In genomic region chr22:20514658-20515406, GRCh38 we compare ENCODE assay signal across 8 cellular contexts. TPM values are rescaled to one million over a fixed set of nuclear protein-coding genes. Genes with fewer than 3 reads are reported as not detected.
DNase-seq lines count a peak whose midpoint lies in the region; ATAC-seq and TF ChIP-seq lines count a peak whose summit lies in the region.

No MANE protein-coding gene starts in this region.

- no peak overlapping the region for H3K4me2 ChIP-seq in HCT116 (ENCODE audit: low read length)

- no peak for TF ChIP-seq RAD21 in HCT116 (IDR thresholded peaks at IDR 0.05; ENCODE audit: low read depth)

- H3K27ac Mint-ChIP-seq in MCF 10A (ENCODE audit: low read depth, unreplicated experiment), result peak overlapping the region; percentile 80
- peak overlapping the region; percentile 6 for H3K27ac Mint-ChIP-seq in mesothelial cell of epicardium

- H3K27me3 ChIP-seq in HCT116 (ENCODE audit: insufficient read depth, low read length), result no peaks in the 10 kb centered on the region

- H3K9ac ChIP-seq in HCT116 (ENCODE audit: low read length), result no peak overlapping the region

- peaks cover 51% of the 10 kb centered on the region for H3K36me3 Mint-ChIP-seq in MCF 10A (ENCODE audit: insufficient read depth, unreplicated experiment)
- H3K36me3 Mint-ChIP-seq in mesothelial cell of epicardium, result peaks cover 7% of the 10 kb centered on the region

- H3K79me2 ChIP-seq in HCT116 (ENCODE audit: insufficient read depth, low read length), result peaks cover 98% of the 10 kb centered on the region

- H3K36me3 ChIP-seq in HCT116 (ENCODE audit: control insufficient read depth in 1 of 2, insufficient read depth in 2 of 2, low read length in 2 of 2), result peaks cover 6 to 11% of the 10 kb centered on the region in 2 experiments; a peak in 1 of 4 replicates

- RAD21 ChIA-PET in HCT116 (lab: Charles Lee; ENCODE audit: low non-redundant PET in 1 of 2, low total read pairs in 2 of 2, uncharacterized antibody in 2 of 2, unreplicated experiment in 2 of 2), result no interaction called here

- intact Hi-C loops in HCT116 (cut with micrococcal nuclease), result no loop called here
- intact Hi-C loops in MCF 10A (cut with micrococcal nuclease), result loop anchor here (2.0 kb wide), 1 partner anchor 16 kb away; no protein-coding TSS in a partner anchor

- H3K4me1 ChIP-seq in HCT116 (ENCODE audit: control insufficient read depth in 1 of 2, insufficient read depth in 2 of 2, low read length in 2 of 2), result peaks cover 13 to 37% of the 10 kb centered on the region in 2 experiments

- no peaks in the 10 kb centered on the region for H3K9me3 Mint-ChIP-seq in MCF 10A (ENCODE audit: unreplicated experiment)
- no peaks in the 10 kb centered on the region for H3K9me3 Mint-ChIP-seq in mesothelial cell of epicardium

- CTCF ChIA-PET in HCT116 (lab: Charles Lee), result interaction anchor here (0.7 kb wide), 1 partner anchor 54 kb away, joined by 3 read pairs; no protein-coding TSS in a partner anchor
- CTCF ChIA-PET in MCF 10A (lab: Yijun Ruan, JAX), result interaction anchor here (0.7 to 3.0 kb wide), 4 partner anchors 9 to 51 kb away, joined by 3 to 11 read pairs (median 6); no protein-coding TSS in a partner anchor

- H3K4me3 Mint-ChIP-seq in MCF 10A (ENCODE audit: unreplicated experiment) (peak overlapping the region; percentile 52), mesothelial cell of epicardium (no peak overlapping the region)

- H3K27ac ChIP-seq in HCT116 (ENCODE audit: low read depth, low read length), result no peak overlapping the region

- H3K9me2 ChIP-seq in HCT116 (ENCODE audit: insufficient read depth), result no peaks in the 10 kb centered on the region

- no peak for TF ChIP-seq POLR2A in HCT116 (IDR thresholded peaks at IDR 0.05; ENCODE audit: borderline replicate concordance, extremely low read depth, insufficient read depth, insufficient read length)

- no TSS peak for BruUV-seq in HCT116 (replicated peaks; lab: Mats Ljungman, UMichigan)
- no TSS peak for BruUV-seq in MCF 10A (replicated peaks; lab: Mats Ljungman, UMichigan)

- ATAC-seq in HCT116 (0 out of 2 replicates have a peak, but pooled peaks have one; percentile 6), HG02642 (IDR thresholded peaks at IDR 0.05; ENCODE audit: poor library complexity, unreplicated experiment) (no peak)

- POLR2A ChIA-PET in HCT116 (lab: Charles Lee), result interaction anchor here (1.6 kb wide), 1 partner anchor 16 kb away, joined by 3 read pairs; no protein-coding TSS in a partner anchor
- POLR2A ChIA-PET in MCF 10A (lab: Yijun Ruan, JAX), result interaction anchor here (1.1 to 16.3 kb wide), 5 partner anchors 9 to 1127 kb away, joined by 3 to 332 read pairs (median 4); partner anchors contain the start of gene SDF2L1

- DNase-seq in AG08396 (ENCODE audit: low spot score) (peak; percentile 82), HCT116 (ENCODE audit: low read depth, low spot score) (no peak), MCF 10A (ENCODE audit: unreplicated experiment) (peak; percentile 85), mesothelial cell of epicardium (ENCODE audit: low spot score in 2 of 2, unreplicated experiment in 2 of 2) (no peak), inferior parietal cortex (ENCODE audit: extremely low spot score) (no peak), ureter (ENCODE audit: low spot score) (no peak), NCI-H524 treated with DMSO at 0.1 percent for 48 hours (lab: John Stamatoyannopoulos, UW) (no peak)

- no peak overlapping the region for H3K4me3 ChIP-seq in HCT116 (replicated peaks in 1 of 2; ENCODE audit: low read depth in 1 of 2, low read length in 2 of 2)

- no peak for TF ChIP-seq CTCF in HCT116 (IDR thresholded peaks at IDR 0.05 in 2 of 3, conservative IDR thresholded peaks at IDR 0.05 in 1 of 3; ENCODE audit: borderline replicate concordance in 1 of 3, insufficient read depth in 1 of 3, low read depth in 2 of 3, low read length in 2 of 3)
- TF ChIP-seq CTCF in MCF 10A (IDR thresholded peaks at IDR 0.05; ENCODE audit: unreplicated experiment), result no peak
- no peak for TF ChIP-seq CTCF in mesothelial cell of epicardium (IDR thresholded peaks at IDR 0.05; ENCODE audit: unreplicated experiment)

- no peaks in the 10 kb centered on the region; the same call in 1 of the 2 replicates for H4K20me1 ChIP-seq in HCT116 (ENCODE audit: insufficient read depth)

- H3K9me3 ChIP-seq in HCT116 (ENCODE audit: control insufficient read depth in 1 of 2, insufficient read depth in 1 of 2, low read depth in 1 of 2, low read length in 2 of 2), result no peaks in the 10 kb centered on the region

- peaks cover 44% of the 10 kb centered on the region for H3K4me1 Mint-ChIP-seq in MCF 10A (ENCODE audit: insufficient read depth, unreplicated experiment)
- peaks cover 32% of the 10 kb centered on the region for H3K4me1 Mint-ChIP-seq in mesothelial cell of epicardium

- H3K27me3 Mint-ChIP-seq in MCF 10A (ENCODE audit: insufficient read depth, unreplicated experiment) (no peaks in the 10 kb centered on the region), mesothelial cell of epicardium (ENCODE audit: low read depth) (no peaks in the 10 kb centered on the region)

- H2AFZ ChIP-seq in HCT116 (ENCODE audit: low read depth, low read length, poor library complexity, severe bottlenecking), result no peak overlapping the region

TF ChIP-seq in HCT116, 20 proteins besides CTCF, POLR2A, EP300 and RAD21:
- no peak for TF ChIP-seq ZFX (IDR thresholded peaks at IDR 0.05)
- no peak for TF ChIP-seq EZH2phosphoT487 (IDR thresholded peaks at IDR 0.05; ENCODE audit: borderline replicate concordance)
- TF ChIP-seq EGR1 (IDR thresholded peaks at IDR 0.05; ENCODE audit: low read depth), result no peak
- no peak for TF ChIP-seq ATF3 (IDR thresholded peaks at IDR 0.05)
- no peak for TF ChIP-seq FOSL1 (IDR thresholded peaks at IDR 0.05; ENCODE audit: low read depth)
- TF ChIP-seq YY1 (IDR thresholded peaks at IDR 0.05; ENCODE audit: extremely low read depth, insufficient replicate concordance, low read depth, low read length), result no peak
- no peak for TF ChIP-seq CBX3 (IDR thresholded peaks at IDR 0.05; ENCODE audit: low read depth)
- TF ChIP-seq TCF7L2 (IDR thresholded peaks at IDR 0.05; ENCODE audit: borderline replicate concordance, extremely low read depth, insufficient read depth, insufficient read length), result no peak
- TF ChIP-seq POLR2AphosphoS5 (IDR thresholded peaks at IDR 0.05; ENCODE audit: low read depth, low read length), result no peak
- no peak for TF ChIP-seq ELF1 (IDR thresholded peaks at IDR 0.05; ENCODE audit: borderline replicate concordance, low read depth)
- no peak for TF ChIP-seq SP1 (IDR thresholded peaks at IDR 0.05; ENCODE audit: low read depth)
- no peak for TF ChIP-seq SRF (IDR thresholded peaks at IDR 0.05; ENCODE audit: low read depth)
- no peak for TF ChIP-seq ZNF274 (IDR thresholded peaks at IDR 0.05; ENCODE audit: low read depth, low read length)
- no peak for TF ChIP-seq JUND (IDR thresholded peaks at IDR 0.05)
- TF ChIP-seq, protein P1, sequence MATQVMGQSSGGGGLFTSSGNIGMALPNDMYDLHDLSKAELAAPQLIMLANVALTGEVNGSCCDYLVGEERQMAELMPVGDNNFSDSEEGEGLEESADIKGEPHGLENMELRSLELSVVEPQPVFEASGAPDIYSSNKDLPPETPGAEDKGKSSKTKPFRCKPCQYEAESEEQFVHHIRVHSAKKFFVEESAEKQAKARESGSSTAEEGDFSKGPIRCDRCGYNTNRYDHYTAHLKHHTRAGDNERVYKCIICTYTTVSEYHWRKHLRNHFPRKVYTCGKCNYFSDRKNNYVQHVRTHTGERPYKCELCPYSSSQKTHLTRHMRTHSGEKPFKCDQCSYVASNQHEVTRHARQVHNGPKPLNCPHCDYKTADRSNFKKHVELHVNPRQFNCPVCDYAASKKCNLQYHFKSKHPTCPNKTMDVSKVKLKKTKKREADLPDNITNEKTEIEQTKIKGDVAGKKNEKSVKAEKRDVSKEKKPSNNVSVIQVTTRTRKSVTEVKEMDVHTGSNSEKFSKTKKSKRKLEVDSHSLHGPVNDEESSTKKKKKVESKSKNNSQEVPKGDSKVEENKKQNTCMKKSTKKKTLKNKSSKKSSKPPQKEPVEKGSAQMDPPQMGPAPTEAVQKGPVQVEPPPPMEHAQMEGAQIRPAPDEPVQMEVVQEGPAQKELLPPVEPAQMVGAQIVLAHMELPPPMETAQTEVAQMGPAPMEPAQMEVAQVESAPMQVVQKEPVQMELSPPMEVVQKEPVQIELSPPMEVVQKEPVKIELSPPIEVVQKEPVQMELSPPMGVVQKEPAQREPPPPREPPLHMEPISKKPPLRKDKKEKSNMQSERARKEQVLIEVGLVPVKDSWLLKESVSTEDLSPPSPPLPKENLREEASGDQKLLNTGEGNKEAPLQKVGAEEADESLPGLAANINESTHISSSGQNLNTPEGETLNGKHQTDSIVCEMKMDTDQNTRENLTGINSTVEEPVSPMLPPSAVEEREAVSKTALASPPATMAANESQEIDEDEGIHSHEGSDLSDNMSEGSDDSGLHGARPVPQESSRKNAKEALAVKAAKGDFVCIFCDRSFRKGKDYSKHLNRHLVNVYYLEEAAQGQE (IDR thresholded peaks at IDR 0.05; ENCODE audit: low read depth), result no peak
- no peak for TF ChIP-seq CEBPB (IDR thresholded peaks at IDR 0.05; ENCODE audit: low read depth)
- no peak for TF ChIP-seq SIN3A (IDR thresholded peaks at IDR 0.05; ENCODE audit: low read depth)
- TF ChIP-seq MAX (IDR thresholded peaks at IDR 0.05), result no peak
- no peak for TF ChIP-seq EZH2 (IDR thresholded peaks at IDR 0.05)

RNA-seq across cellular contexts. Expression of gene MED15, which starts 7.4 kb away (rescaled TPM):
- total RNA-seq in HCT116 (2021; ENCODE audit: unreplicated experiment) (81.3 TPM), MCF 10A (2022) (122 TPM in 2 replicates), mesothelial cell of epicardium (129 to 135 TPM (median 129 TPM) in 3 replicates), ureter (119 TPM)
- polyA plus RNA-seq in HCT116 (2012), result 71.7 and 83.4 TPM in 2 replicates

RNA-seq across cellular contexts. Expression of gene KLHL22, which starts 19.2 kb away (rescaled TPM):
- 16.4 TPM for total RNA-seq in HCT116 (2021; ENCODE audit: unreplicated experiment)
- polyA plus RNA-seq in HCT116 (2012), result 7.5 and 8.8 TPM in 2 replicates
- total RNA-seq in MCF 10A (2022), result 14.7 and 20.9 TPM in 2 replicates
- 58.4 to 60.3 TPM (median 59.9 TPM) in 3 replicates for total RNA-seq in mesothelial cell of epicardium
- 26.2 TPM for total RNA-seq in ureter

Comparison
In these comparisons a context has a peak if more than half of its experiments do, and no peak if none do; other contexts are left out.
1. DNase-seq: peak in AG08396 (single experiment) and MCF 10A (single experiment); none in HCT116 (single experiment), mesothelial cell of epicardium (0 of 2), inferior parietal cortex (single experiment), ureter (single experiment) and NCI-H524 treated with DMSO at 0.1 percent for 48 hours (single experiment).